13 cellular contexts compared by ENCODE assay signal in genomic region chr14:77991128-77991772, GRCh38.
A peak's percentile ranks its signal among the peaks of the same experiment; 100 is the strongest.
DNase-seq lines count a peak whose midpoint lies in the region; ATAC-seq and TF ChIP-seq lines count a peak whose summit lies in the region.
"Had no signal": no experiment of that assay in that cellular context is flagged by ENCODE, and none has a peak within 500 bp of the region (broad histone marks: within the 10 kb centered on the region; RNA-seq: fewer than 3 reads in every experiment).

No MANE protein-coding gene starts in this region.

- H3K9me3 Mint-ChIP-seq in stimulated activated naive B cell treated with anti-CD40 and anti-IgM and Interleukin-4, amounts not matched to agents 10 μg/mL and 1 μg/mL and 100 μg/mL, for 72 hours: no peaks in the 10 kb centered on the region

- H3K27ac ChIP-seq in dorsolateral prefrontal cortex (peak overlapping the region; percentile 72 to 99 (median 94)), upper lobe of left lung (no peak overlapping the region), RWPE1 (no peak overlapping the region)
- H3K27ac ChIP-seq: spleen had no signal

- H3K36me3 ChIP-seq in upper lobe of left lung: no peaks in the 10 kb centered on the region
- H3K36me3 ChIP-seq: spleen had no signal

- no peaks in the 10 kb centered on the region for H3K27me3 Mint-ChIP-seq in stimulated activated naive B cell treated with anti-CD40 and anti-IgM and Interleukin-4, amounts not matched to agents 10 μg/mL and 1 μg/mL and 100 μg/mL, for 72 hours

- 45 to 49% methylated on average over 4 of the region's 4 CpGs for WGBS in upper lobe of left lung, 2 donors

- H3K9me3 ChIP-seq in upper lobe of left lung: no peaks in the 10 kb centered on the region
- H3K9me3 ChIP-seq: spleen had no signal

- intact Hi-C loops in dorsolateral prefrontal cortex (cut with DNase I): loop anchor here (5.0 kb wide), 2 partner anchors 36 to 129 kb away; no protein-coding TSS in a partner anchor

- no peak overlapping the region for H3K4me3 ChIP-seq in dorsolateral prefrontal cortex
- no peak overlapping the region for H3K4me3 ChIP-seq in upper lobe of left lung
- H3K4me3 ChIP-seq: spleen had no signal

- no peaks in the 10 kb centered on the region for H3K36me3 Mint-ChIP-seq in stimulated activated naive B cell treated with anti-CD40 and anti-IgM and Interleukin-4, amounts not matched to agents 10 μg/mL and 1 μg/mL and 100 μg/mL, for 72 hours

- ATAC-seq in stimulated activated naive B cell treated with anti-CD40 and anti-IgM and Interleukin-4, amounts not matched to agents 10 μg/mL and 1 μg/mL and 100 μg/mL, for 72 hours (replicated peaks): no peak
- ATAC-seq in HG03354 (IDR thresholded peaks at IDR 0.05; ENCODE audit: poor library complexity, severe bottlenecking, unreplicated experiment) (no peak), upper lobe of left lung (ENCODE audit: low FRiP score in 2 of 2) (no peak)

- TF ChIP-seq POLR2A in upper lobe of left lung (IDR thresholded peaks at IDR 0.05): no peak

- POLR2A ChIA-PET in RWPE1 (lab: Yijun Ruan, JAX; ENCODE audit: low non-redundant PET): no interaction called here

- peak overlapping the region; percentile 37 for H3K27ac Mint-ChIP-seq in stimulated activated naive B cell treated with anti-CD40 and anti-IgM and Interleukin-4, amounts not matched to agents 10 μg/mL and 1 μg/mL and 100 μg/mL, for 72 hours

- H3K4me1 Mint-ChIP-seq in stimulated activated naive B cell treated with anti-CD40 and anti-IgM and Interleukin-4, amounts not matched to agents 10 μg/mL and 1 μg/mL and 100 μg/mL, for 72 hours: no peaks in the 10 kb centered on the region

- H3K4me3 Mint-ChIP-seq in stimulated activated naive B cell treated with anti-CD40 and anti-IgM and Interleukin-4, amounts not matched to agents 10 μg/mL and 1 μg/mL and 100 μg/mL, for 72 hours: no peak overlapping the region

- peak in 39 of 56 donors; percentile 14 to 70 (median 36) for TF ChIP-seq CTCF in dorsolateral prefrontal cortex (IDR thresholded peaks at IDR 0.05 in 54 of 56, conservative IDR thresholded peaks at IDR 0.05 in 2 of 56; ENCODE audit: low read depth in 1 of 56, partially characterized antibody in 56 of 56)
- no peak for TF ChIP-seq CTCF in upper lobe of left lung (IDR thresholded peaks at IDR 0.05)
- TF ChIP-seq CTCF in RWPE1 (conservative IDR thresholded peaks at IDR 0.05; ENCODE audit: low read depth): no peak

- H3K4me1 ChIP-seq in upper lobe of left lung: no peaks in the 10 kb centered on the region
- H3K4me1 ChIP-seq: spleen had no signal

- H3K27me3 ChIP-seq in dorsolateral prefrontal cortex (no peaks in the 10 kb centered on the region), upper lobe of left lung (no peaks in the 10 kb centered on the region)
- H3K27me3 ChIP-seq: spleen had no signal

- no peak for TF ChIP-seq EP300 in upper lobe of left lung (IDR thresholded peaks at IDR 0.05)

- DNase-seq in NCI-H82 (lab: John Stamatoyannopoulos, UW) (peak; percentile 46), NCI-H82 treated with DMSO at 0.1 percent for 48 hours (lab: John Stamatoyannopoulos, UW; ENCODE audit: unreplicated experiment) (no peak), NCI-H1694 (lab: John Stamatoyannopoulos, UW) (peak; percentile 38), dorsolateral prefrontal cortex (no peak), upper lobe of left lung (no peak), RWPE1 (ENCODE audit: low spot score) (no peak)
- DNase-seq in stimulated activated naive B cell treated with anti-CD40 and anti-IgM and Interleukin-4, amounts not matched to agents 10 μg/mL and 1 μg/mL and 100 μg/mL, for 72 hours: no peak
- DNase-seq: aorta; NCI-H748 treated with DMSO at 0.1 percent for 48 hours; spleen; stimulated activated CD8-positive, alpha-beta memory T cell treated with anti-CD3 and anti-CD28 coated beads, Interleukin-4, amount 100 ng/mL, for 48 hours; T-helper 2 cell had no signal

- CTCF ChIA-PET in RWPE1 (lab: Yijun Ruan, JAX): no interaction called here

Comparison
In these comparisons a context has a peak if more than half of its experiments do, and no peak if none do; other contexts are left out.
1. DNase-seq: peak in NCI-H82 (single experiment) and NCI-H1694 (single experiment); none in NCI-H82 treated with DMSO at 0.1 percent for 48 hours (single experiment), dorsolateral prefrontal cortex (0 of 10), stimulated activated naive B cell treated with anti-CD40 and anti-IgM and Interleukin-4, amounts not matched to agents 10 μg/mL and 1 μg/mL and 100 μg/mL, for 72 hours (single experiment), upper lobe of left lung (0 of 2) and RWPE1 (single experiment).
2. H3K27ac ChIP-seq: peak in dorsolateral prefrontal cortex (59 of 59); none in upper lobe of left lung (0 of 4) and RWPE1 (single experiment).
3. CTCF ChIP-seq: peak in dorsolateral prefrontal cortex (39 of 56); none in upper lobe of left lung (0 of 6) and RWPE1 (single experiment).